In the genomic region with DNA sequence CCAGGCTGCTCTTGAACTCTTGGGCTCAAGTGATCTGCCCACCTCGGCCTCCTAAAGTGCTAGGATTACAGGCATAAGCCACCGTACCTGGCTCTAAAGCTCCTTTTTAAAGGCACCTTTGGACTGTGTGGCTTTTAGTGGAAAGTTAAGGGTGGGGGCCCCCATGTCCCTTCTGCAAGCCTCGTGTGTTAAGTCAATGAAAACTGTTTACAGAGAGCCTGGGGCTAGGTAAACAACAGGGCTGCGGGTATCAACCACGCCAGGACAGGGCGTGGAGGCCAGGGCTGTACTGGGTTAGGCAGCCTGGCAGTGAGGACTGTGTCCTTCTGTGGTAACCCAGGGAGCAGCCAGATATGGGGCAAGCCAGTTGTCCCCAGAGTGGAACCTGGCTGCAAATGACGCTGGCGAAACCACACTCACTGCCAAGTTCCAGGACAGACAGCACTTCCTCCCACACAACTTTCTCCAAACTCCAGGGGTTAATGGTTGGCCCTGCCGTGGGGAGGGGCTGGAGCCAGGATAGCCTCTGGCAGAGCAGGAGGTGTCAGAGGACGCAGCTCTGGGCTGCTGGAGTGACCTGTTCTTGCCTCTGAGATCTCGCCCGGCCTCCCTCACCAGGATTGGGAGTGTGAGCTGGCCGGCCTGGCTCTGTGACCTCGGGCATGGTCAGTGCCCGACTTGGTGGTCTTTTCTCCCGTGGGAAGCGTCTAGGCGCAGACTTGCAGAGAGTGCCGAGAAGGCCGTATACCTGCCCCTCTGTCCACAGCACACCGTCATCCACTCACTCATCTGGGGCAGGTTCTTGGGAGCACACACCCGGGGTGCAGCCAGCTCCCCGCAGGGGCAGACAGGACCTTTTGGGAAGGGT, we compare ENCODE assay signal across 1 cellular context.
TF ChIP-seq lines count a peak whose summit lies in the region.

No MANE protein-coding gene starts in this region.

TF ChIP-seq in HepG2, 621 proteins besides CTCF, POLR2A, EP300 and RAD21 (continued from another document and continues in another):
- TF ChIP-seq ASH2L (IDR thresholded peaks at IDR 0.05; ENCODE audit: insufficient read length, low read depth, low read length), result peak; percentile 89
- TF ChIP-seq ZNF598 (CRISPR knock-in tag; IDR thresholded peaks at IDR 0.05; ENCODE audit: borderline replicate concordance), result peak; percentile 69; the same call in 1 of the 2 replicates
- TF ChIP-seq RAD51 (IDR thresholded peaks at IDR 0.05; ENCODE audit: borderline replicate concordance), result no peak
- peak; percentile 99 for TF ChIP-seq ZBTB37 (CRISPR knock-in tag; IDR thresholded peaks at IDR 0.05)
- TF ChIP-seq BRCA1 (CRISPR knock-in tag; IDR thresholded peaks at IDR 0.05), result no peak
- no peak for TF ChIP-seq ZNF468 (CRISPR knock-in tag; IDR thresholded peaks at IDR 0.05)
- TF ChIP-seq MBNL3 (CRISPR knock-in tag; conservative IDR thresholded peaks at IDR 0.05), result peak; percentile 63; the same call in 1 of the 2 replicates
- TF ChIP-seq ZNF879 (CRISPR knock-in tag; IDR thresholded peaks at IDR 0.05), result no peak
- 0 out of 2 replicates have a peak, but pooled peaks have one; percentile 76 for TF ChIP-seq ZNF296 (CRISPR knock-in tag; conservative IDR thresholded peaks at IDR 0.05)
- TF ChIP-seq, protein P1, sequence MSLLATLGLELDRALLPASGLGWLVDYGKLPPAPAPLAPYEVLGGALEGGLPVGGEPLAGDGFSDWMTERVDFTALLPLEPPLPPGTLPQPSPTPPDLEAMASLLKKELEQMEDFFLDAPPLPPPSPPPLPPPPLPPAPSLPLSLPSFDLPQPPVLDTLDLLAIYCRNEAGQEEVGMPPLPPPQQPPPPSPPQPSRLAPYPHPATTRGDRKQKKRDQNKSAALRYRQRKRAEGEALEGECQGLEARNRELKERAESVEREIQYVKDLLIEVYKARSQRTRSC (CRISPR knock-in tag; IDR thresholded peaks at IDR 0.05; ENCODE audit: low read depth), result no peak
- TF ChIP-seq ZNF776 (CRISPR knock-in tag; IDR thresholded peaks at IDR 0.05), result peak; percentile 29; the same call in 1 of the 2 replicates
- no peak for TF ChIP-seq SSRP1 (CRISPR knock-in tag; IDR thresholded peaks at IDR 0.05)
- TF ChIP-seq, protein P2, sequence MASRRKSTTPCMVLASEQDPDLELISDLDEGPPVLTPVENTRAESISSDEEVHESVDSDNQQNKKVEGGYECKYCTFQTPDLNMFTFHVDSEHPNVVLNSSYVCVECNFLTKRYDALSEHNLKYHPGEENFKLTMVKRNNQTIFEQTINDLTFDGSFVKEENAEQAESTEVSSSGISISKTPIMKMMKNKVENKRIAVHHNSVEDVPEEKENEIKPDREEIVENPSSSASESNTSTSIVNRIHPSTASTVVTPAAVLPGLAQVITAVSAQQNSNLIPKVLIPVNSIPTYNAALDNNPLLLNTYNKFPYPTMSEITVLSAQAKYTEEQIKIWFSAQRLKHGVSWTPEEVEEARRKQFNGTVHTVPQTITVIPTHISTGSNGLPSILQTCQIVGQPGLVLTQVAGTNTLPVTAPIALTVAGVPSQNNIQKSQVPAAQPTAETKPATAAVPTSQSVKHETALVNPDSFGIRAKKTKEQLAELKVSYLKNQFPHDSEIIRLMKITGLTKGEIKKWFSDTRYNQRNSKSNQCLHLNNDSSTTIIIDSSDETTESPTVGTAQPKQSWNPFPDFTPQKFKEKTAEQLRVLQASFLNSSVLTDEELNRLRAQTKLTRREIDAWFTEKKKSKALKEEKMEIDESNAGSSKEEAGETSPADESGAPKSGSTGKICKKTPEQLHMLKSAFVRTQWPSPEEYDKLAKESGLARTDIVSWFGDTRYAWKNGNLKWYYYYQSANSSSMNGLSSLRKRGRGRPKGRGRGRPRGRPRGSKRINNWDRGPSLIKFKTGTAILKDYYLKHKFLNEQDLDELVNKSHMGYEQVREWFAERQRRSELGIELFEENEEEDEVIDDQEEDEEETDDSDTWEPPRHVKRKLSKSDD (CRISPR knock-in tag; IDR thresholded peaks at IDR 0.05; ENCODE audit: low read depth), result peak; percentile 87
- TF ChIP-seq JUN (CRISPR knock-in tag; IDR thresholded peaks at IDR 0.05), result peak; percentile 51; the same call in 1 of the 2 replicates
- peak; percentile 93 for TF ChIP-seq BORCS8-MEF2B (CRISPR knock-in tag; IDR thresholded peaks at IDR 0.05)
- TF ChIP-seq PRDM4 (CRISPR knock-in tag; IDR thresholded peaks at IDR 0.05; ENCODE audit: borderline replicate concordance), result peak; percentile 74; the same call in 1 of the 2 replicates
- 0 out of 2 replicates have a peak, but pooled peaks have one; percentile 6 for TF ChIP-seq KAT2B (IDR thresholded peaks at IDR 0.05; ENCODE audit: borderline replicate concordance, low read depth, low read length)
- TF ChIP-seq POLR2G (IDR thresholded peaks at IDR 0.05; ENCODE audit: low read depth, low read length), result peak; percentile 60; the same call in 1 of the 2 replicates
- TF ChIP-seq, protein P3, sequence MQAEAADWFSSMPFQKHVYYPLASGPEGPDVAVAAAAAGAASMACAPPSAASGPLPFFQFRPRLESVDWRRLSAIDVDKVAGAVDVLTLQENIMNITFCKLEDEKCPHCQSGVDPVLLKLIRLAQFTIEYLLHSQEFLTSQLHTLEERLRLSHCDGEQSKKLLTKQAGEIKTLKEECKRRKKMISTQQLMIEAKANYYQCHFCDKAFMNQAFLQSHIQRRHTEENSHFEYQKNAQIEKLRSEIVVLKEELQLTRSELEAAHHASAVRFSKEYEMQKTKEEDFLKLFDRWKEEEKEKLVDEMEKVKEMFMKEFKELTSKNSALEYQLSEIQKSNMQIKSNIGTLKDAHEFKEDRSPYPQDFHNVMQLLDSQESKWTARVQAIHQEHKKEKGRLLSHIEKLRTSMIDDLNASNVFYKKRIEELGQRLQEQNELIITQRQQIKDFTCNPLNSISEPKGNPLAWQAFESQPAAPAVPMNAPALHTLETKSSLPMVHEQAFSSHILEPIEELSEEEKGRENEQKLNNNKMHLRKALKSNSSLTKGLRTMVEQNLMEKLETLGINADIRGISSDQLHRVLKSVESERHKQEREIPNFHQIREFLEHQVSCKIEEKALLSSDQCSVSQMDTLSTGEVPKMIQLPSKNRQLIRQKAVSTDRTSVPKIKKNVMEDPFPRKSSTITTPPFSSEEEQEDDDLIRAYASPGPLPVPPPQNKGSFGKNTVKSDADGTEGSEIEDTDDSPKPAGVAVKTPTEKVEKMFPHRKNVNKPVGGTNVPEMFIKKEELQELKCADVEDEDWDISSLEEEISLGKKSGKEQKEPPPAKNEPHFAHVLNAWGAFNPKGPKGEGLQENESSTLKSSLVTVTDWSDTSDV (CRISPR knock-in tag; IDR thresholded peaks at IDR 0.05), result peak; percentile 92
- no peak for TF ChIP-seq PLSCR1 (CRISPR knock-in tag; IDR thresholded peaks at IDR 0.05; ENCODE audit: borderline replicate concordance)
- peak; percentile 96 for TF ChIP-seq SOX5 (CRISPR knock-in tag; IDR thresholded peaks at IDR 0.05; ENCODE audit: borderline replicate concordance)
- no peak for TF ChIP-seq PLRG1 (conservative IDR thresholded peaks at IDR 0.05)
- TF ChIP-seq ZNF652 (CRISPR knock-in tag; IDR thresholded peaks at IDR 0.05; ENCODE audit: borderline replicate concordance, low read depth), result peak; percentile 83
- peak; percentile 94 for TF ChIP-seq MNT (IDR thresholded peaks at IDR 0.05)
- peak; percentile 76; the same call in 1 of the 2 replicates for TF ChIP-seq RBAK (CRISPR knock-in tag; IDR thresholded peaks at IDR 0.05)
- peak; percentile 92; the same call in 1 of the 2 replicates for TF ChIP-seq ZBTB1 (CRISPR knock-in tag; IDR thresholded peaks at IDR 0.05; ENCODE audit: borderline replicate concordance)
- peak; percentile 97 for TF ChIP-seq KLF9 (CRISPR knock-in tag; IDR thresholded peaks at IDR 0.05; ENCODE audit: low read depth)
- peak; percentile 89 for TF ChIP-seq ZNF547 (CRISPR knock-in tag; IDR thresholded peaks at IDR 0.05)
- TF ChIP-seq, protein P4, sequence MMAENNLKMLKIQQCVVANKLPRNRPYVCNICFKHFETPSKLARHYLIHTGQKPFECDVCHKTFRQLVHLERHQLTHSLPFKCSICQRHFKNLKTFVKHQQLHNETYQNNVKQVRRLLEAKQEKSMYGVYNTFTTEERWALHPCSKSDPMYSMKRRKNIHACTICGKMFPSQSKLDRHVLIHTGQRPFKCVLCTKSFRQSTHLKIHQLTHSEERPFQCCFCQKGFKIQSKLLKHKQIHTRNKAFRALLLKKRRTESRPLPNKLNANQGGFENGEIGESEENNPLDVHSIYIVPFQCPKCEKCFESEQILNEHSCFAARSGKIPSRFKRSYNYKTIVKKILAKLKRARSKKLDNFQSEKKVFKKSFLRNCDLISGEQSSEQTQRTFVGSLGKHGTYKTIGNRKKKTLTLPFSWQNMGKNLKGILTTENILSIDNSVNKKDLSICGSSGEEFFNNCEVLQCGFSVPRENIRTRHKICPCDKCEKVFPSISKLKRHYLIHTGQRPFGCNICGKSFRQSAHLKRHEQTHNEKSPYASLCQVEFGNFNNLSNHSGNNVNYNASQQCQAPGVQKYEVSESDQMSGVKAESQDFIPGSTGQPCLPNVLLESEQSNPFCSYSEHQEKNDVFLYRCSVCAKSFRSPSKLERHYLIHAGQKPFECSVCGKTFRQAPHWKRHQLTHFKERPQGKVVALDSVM (CRISPR knock-in tag; IDR thresholded peaks at IDR 0.05), result peak; percentile 70; the same call in 1 of the 2 replicates
- TF ChIP-seq ZNF773 (CRISPR knock-in tag; IDR thresholded peaks at IDR 0.05; ENCODE audit: borderline replicate concordance), result no peak
- TF ChIP-seq, protein P5, sequence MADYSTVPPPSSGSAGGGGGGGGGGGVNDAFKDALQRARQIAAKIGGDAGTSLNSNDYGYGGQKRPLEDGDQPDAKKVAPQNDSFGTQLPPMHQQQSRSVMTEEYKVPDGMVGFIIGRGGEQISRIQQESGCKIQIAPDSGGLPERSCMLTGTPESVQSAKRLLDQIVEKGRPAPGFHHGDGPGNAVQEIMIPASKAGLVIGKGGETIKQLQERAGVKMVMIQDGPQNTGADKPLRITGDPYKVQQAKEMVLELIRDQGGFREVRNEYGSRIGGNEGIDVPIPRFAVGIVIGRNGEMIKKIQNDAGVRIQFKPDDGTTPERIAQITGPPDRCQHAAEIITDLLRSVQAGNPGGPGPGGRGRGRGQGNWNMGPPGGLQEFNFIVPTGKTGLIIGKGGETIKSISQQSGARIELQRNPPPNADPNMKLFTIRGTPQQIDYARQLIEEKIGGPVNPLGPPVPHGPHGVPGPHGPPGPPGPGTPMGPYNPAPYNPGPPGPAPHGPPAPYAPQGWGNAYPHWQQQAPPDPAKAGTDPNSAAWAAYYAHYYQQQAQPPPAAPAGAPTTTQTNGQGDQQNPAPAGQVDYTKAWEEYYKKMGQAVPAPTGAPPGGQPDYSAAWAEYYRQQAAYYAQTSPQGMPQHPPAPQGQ (CRISPR knock-in tag; IDR thresholded peaks at IDR 0.05; ENCODE audit: borderline replicate concordance), result 0 out of 2 replicates have a peak, but pooled peaks have one; percentile 82
- no peak for TF ChIP-seq CREBL2 (CRISPR knock-in tag; IDR thresholded peaks at IDR 0.05; ENCODE audit: borderline replicate concordance)
- no peak for TF ChIP-seq NFE2 (CRISPR knock-in tag; IDR thresholded peaks at IDR 0.05)
- TF ChIP-seq, protein P6, sequence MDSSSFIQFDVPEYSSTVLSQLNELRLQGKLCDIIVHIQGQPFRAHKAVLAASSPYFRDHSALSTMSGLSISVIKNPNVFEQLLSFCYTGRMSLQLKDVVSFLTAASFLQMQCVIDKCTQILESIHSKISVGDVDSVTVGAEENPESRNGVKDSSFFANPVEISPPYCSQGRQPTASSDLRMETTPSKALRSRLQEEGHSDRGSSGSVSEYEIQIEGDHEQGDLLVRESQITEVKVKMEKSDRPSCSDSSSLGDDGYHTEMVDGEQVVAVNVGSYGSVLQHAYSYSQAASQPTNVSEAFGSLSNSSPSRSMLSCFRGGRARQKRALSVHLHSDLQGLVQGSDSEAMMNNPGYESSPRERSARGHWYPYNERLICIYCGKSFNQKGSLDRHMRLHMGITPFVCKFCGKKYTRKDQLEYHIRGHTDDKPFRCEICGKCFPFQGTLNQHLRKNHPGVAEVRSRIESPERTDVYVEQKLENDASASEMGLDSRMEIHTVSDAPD (CRISPR knock-in tag; IDR thresholded peaks at IDR 0.05), result peak; percentile 99
